In the genomic region with DNA sequence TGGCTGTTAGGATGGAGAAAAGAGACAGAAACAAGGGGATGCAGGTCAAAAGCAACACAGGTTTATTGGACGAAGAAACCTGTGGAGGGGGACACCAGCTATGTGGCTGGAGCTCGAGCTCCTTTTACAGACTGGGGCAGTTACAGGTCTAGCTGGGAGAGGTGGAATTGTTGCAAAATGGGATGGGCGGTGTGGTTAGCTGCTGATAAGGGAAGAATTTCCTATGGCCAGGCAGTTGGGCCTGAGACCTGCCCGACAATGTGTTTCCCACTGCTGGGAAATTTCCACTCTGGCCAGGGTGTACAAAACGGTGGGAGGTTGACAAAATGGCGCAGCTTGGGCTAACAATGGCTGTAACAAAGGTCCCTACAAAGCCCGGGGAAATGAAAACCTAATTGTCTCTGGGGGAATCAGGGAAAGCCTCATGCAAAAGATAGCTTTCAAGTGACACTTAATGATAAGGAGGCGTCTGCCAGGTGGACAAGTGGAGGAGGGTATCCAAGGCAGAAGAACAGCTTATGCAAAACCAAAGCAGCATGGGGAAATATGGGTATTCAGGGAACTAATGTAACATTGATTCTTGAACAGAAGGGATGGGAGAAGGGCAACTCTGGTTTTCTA, we compare ENCODE assay signal across 1 cellular context.
TF ChIP-seq lines count a peak whose summit lies in the region.

No MANE protein-coding gene starts in this region.

TF ChIP-seq in K562, 482 proteins besides CTCF, POLR2A, EP300 and RAD21 (continued from another document and continues in another):
- TF ChIP-seq, protein P1, sequence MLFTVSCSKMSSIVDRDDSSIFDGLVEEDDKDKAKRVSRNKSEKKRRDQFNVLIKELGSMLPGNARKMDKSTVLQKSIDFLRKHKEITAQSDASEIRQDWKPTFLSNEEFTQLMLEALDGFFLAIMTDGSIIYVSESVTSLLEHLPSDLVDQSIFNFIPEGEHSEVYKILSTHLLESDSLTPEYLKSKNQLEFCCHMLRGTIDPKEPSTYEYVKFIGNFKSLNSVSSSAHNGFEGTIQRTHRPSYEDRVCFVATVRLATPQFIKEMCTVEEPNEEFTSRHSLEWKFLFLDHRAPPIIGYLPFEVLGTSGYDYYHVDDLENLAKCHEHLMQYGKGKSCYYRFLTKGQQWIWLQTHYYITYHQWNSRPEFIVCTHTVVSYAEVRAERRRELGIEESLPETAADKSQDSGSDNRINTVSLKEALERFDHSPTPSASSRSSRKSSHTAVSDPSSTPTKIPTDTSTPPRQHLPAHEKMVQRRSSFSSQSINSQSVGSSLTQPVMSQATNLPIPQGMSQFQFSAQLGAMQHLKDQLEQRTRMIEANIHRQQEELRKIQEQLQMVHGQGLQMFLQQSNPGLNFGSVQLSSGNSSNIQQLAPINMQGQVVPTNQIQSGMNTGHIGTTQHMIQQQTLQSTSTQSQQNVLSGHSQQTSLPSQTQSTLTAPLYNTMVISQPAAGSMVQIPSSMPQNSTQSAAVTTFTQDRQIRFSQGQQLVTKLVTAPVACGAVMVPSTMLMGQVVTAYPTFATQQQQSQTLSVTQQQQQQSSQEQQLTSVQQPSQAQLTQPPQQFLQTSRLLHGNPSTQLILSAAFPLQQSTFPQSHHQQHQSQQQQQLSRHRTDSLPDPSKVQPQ (CRISPR knock-in tag; IDR thresholded peaks at IDR 0.05; ENCODE audit: borderline replicate concordance) = peak; percentile 93
- 0 out of 2 replicates have a peak, but pooled peaks have one; percentile 24 for TF ChIP-seq BHLHE40 (IDR thresholded peaks at IDR 0.05; ENCODE audit: low read length)
- TF ChIP-seq KDM2B (CRISPR knock-in tag; IDR thresholded peaks at IDR 0.05) = peak; percentile 97
- no peak for TF ChIP-seq ZNF224 (CRISPR knock-in tag; IDR thresholded peaks at IDR 0.05)
- TF ChIP-seq ZEB2 (IDR thresholded peaks at IDR 0.05) = peak; percentile 89
- peak; percentile 68 for TF ChIP-seq ETV1 (tag; conservative IDR thresholded peaks at IDR 0.05; ENCODE audit: low read depth)
- TF ChIP-seq TCF3 (CRISPR knock-in tag; IDR thresholded peaks at IDR 0.05) = peak; percentile 81
- TF ChIP-seq KLF1 (tag; IDR thresholded peaks at IDR 0.05) = peak; percentile 86
- TF ChIP-seq GATAD2B (IDR thresholded peaks at IDR 0.05; ENCODE audit: borderline replicate concordance) = no peak; the same call in 1 of the 2 replicates
- no peak for TF ChIP-seq XRCC5 (IDR thresholded peaks at IDR 0.05; ENCODE audit: low read depth, low read length)
- no peak for TF ChIP-seq MYC (IDR thresholded peaks at IDR 0.05; ENCODE audit: low read depth, low read length)
- TF ChIP-seq MYC (CRISPR knock-in tag; IDR thresholded peaks at IDR 0.05; ENCODE audit: borderline replicate concordance, low read depth) = peak; percentile 95
- TF ChIP-seq, protein P2, sequence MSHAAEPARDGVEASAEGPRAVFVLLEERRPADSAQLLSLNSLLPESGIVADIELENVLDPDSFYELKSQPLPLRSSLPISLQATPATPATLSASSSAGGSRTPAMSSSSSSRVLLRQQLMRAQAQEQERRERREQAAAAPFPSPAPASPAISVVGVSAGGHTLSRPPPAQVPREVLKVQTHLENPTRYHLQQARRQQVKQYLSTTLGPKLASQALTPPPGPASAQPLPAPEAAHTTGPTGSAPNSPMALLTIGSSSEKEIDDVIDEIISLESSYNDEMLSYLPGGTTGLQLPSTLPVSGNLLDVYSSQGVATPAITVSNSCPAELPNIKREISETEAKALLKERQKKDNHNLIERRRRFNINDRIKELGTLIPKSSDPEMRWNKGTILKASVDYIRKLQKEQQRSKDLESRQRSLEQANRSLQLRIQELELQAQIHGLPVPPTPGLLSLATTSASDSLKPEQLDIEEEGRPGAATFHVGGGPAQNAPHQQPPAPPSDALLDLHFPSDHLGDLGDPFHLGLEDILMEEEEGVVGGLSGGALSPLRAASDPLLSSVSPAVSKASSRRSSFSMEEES (CRISPR knock-in tag; IDR thresholded peaks at IDR 0.05) = peak; percentile 35; the same call in 1 of the 2 replicates
- TF ChIP-seq HMGN3 (IDR thresholded peaks at IDR 0.05; ENCODE audit: borderline replicate concordance, extremely low read depth, insufficient read length, low read depth, low read length) = peak; percentile 21
- peak; percentile 95; the same call in 1 of the 2 replicates for TF ChIP-seq ZNF133 (CRISPR knock-in tag; IDR thresholded peaks at IDR 0.05)
- no peak for TF ChIP-seq NR3C1 (CRISPR knock-in tag; IDR thresholded peaks at IDR 0.05)
- TF ChIP-seq ZNF644 (tag; IDR thresholded peaks at IDR 0.05; ENCODE audit: low read depth) = peak; percentile 99
- no peak for TF ChIP-seq PURB (CRISPR knock-in tag; IDR thresholded peaks at IDR 0.05; ENCODE audit: low read depth)
- TF ChIP-seq, protein P3, sequence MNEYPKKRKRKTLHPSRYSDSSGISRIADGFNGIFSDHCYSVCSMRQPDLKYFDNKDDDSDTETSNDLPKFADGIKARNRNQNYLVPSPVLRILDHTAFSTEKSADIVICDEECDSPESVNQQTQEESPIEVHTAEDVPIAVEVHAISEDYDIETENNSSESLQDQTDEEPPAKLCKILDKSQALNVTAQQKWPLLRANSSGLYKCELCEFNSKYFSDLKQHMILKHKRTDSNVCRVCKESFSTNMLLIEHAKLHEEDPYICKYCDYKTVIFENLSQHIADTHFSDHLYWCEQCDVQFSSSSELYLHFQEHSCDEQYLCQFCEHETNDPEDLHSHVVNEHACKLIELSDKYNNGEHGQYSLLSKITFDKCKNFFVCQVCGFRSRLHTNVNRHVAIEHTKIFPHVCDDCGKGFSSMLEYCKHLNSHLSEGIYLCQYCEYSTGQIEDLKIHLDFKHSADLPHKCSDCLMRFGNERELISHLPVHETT (CRISPR knock-in tag; conservative IDR thresholded peaks at IDR 0.05 in 1 of 2, IDR thresholded peaks at IDR 0.05 in 1 of 2) = peak in 1 of 2 experiments; percentile 97; a peak in 2 of 4 replicates
- TF ChIP-seq, protein P4, sequence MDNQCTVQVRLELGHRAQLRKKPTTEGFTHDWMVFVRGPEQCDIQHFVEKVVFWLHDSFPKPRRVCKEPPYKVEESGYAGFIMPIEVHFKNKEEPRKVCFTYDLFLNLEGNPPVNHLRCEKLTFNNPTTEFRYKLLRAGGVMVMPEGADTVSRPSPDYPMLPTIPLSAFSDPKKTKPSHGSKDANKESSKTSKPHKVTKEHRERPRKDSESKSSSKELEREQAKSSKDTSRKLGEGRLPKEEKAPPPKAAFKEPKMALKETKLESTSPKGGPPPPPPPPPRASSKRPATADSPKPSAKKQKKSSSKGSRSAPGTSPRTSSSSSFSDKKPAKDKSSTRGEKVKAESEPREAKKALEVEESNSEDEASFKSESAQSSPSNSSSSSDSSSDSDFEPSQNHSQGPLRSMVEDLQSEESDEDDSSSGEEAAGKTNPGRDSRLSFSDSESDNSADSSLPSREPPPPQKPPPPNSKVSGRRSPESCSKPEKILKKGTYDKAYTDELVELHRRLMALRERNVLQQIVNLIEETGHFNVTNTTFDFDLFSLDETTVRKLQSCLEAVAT (IDR thresholded peaks at IDR 0.05) = peak in 1 of 2 experiments; percentile 75; a peak in 2 of 4 replicates
- TF ChIP-seq ZNF75A (CRISPR knock-in tag; IDR thresholded peaks at IDR 0.05) = peak; percentile 66
- TF ChIP-seq TEAD4 (IDR thresholded peaks at IDR 0.05; ENCODE audit: low read length) = peak; percentile 83
- TF ChIP-seq TEAD4 (CRISPR knock-in tag; IDR thresholded peaks at IDR 0.05; ENCODE audit: borderline replicate concordance) = no peak
- 0 out of 2 replicates have a peak, but pooled peaks have one; percentile 24 for TF ChIP-seq NFIC (IDR thresholded peaks at IDR 0.05)
- peak; percentile 99 for TF ChIP-seq KLF6 (CRISPR knock-in tag; IDR thresholded peaks at IDR 0.05; ENCODE audit: borderline replicate concordance)
- peak; percentile 93; the same call in 1 of the 2 replicates for TF ChIP-seq IFI16 (CRISPR knock-in tag; IDR thresholded peaks at IDR 0.05)
- TF ChIP-seq, protein P5, sequence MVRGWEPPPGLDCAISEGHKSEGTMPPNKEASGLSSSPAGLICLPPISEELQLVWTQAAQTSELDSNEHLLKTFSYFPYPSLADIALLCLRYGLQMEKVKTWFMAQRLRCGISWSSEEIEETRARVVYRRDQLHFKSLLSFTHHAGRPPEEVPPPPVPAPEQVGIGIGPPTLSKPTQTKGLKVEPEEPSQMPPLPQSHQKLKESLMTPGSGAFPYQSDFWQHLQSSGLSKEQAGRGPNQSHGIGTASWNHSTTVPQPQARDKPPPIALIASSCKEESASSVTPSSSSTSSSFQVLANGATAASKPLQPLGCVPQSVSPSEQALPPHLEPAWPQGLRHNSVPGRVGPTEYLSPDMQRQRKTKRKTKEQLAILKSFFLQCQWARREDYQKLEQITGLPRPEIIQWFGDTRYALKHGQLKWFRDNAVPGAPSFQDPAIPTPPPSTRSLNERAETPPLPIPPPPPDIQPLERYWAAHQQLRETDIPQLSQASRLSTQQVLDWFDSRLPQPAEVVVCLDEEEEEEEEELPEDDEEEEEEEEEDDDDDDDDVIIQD (CRISPR knock-in tag; IDR thresholded peaks at IDR 0.05) = peak; percentile 96; the same call in 1 of the 2 replicates
- TF ChIP-seq ZNF134 (CRISPR knock-in tag; conservative IDR thresholded peaks at IDR 0.05) = peak; percentile 62; the same call in 1 of the 2 replicates
- TF ChIP-seq ZNF586 (CRISPR knock-in tag; conservative IDR thresholded peaks at IDR 0.05) = peak; percentile 81; the same call in 1 of the 2 replicates
- TF ChIP-seq ZNF780A (CRISPR knock-in tag; IDR thresholded peaks at IDR 0.05) = no peak
- TF ChIP-seq POLR2B (IDR thresholded peaks at IDR 0.05; ENCODE audit: low read depth, partially characterized antibody) = peak; percentile 23
- TF ChIP-seq NUFIP1 (IDR thresholded peaks at IDR 0.05; ENCODE audit: partially characterized antibody) = peak; percentile 90
- peak; percentile 97 for TF ChIP-seq OTX1 (CRISPR knock-in tag; IDR thresholded peaks at IDR 0.05)
- TF ChIP-seq KLF16 (IDR thresholded peaks at IDR 0.05) = peak; percentile 16; the same call in 1 of the 2 replicates
- peak; percentile 59; the same call in 1 of the 2 replicates for TF ChIP-seq CC2D1A (IDR thresholded peaks at IDR 0.05)
- peak; percentile 45 to 65; a peak in 2 of 4 replicates for TF ChIP-seq TRIM24 (IDR thresholded peaks at IDR 0.05)
- TF ChIP-seq, protein P6, sequence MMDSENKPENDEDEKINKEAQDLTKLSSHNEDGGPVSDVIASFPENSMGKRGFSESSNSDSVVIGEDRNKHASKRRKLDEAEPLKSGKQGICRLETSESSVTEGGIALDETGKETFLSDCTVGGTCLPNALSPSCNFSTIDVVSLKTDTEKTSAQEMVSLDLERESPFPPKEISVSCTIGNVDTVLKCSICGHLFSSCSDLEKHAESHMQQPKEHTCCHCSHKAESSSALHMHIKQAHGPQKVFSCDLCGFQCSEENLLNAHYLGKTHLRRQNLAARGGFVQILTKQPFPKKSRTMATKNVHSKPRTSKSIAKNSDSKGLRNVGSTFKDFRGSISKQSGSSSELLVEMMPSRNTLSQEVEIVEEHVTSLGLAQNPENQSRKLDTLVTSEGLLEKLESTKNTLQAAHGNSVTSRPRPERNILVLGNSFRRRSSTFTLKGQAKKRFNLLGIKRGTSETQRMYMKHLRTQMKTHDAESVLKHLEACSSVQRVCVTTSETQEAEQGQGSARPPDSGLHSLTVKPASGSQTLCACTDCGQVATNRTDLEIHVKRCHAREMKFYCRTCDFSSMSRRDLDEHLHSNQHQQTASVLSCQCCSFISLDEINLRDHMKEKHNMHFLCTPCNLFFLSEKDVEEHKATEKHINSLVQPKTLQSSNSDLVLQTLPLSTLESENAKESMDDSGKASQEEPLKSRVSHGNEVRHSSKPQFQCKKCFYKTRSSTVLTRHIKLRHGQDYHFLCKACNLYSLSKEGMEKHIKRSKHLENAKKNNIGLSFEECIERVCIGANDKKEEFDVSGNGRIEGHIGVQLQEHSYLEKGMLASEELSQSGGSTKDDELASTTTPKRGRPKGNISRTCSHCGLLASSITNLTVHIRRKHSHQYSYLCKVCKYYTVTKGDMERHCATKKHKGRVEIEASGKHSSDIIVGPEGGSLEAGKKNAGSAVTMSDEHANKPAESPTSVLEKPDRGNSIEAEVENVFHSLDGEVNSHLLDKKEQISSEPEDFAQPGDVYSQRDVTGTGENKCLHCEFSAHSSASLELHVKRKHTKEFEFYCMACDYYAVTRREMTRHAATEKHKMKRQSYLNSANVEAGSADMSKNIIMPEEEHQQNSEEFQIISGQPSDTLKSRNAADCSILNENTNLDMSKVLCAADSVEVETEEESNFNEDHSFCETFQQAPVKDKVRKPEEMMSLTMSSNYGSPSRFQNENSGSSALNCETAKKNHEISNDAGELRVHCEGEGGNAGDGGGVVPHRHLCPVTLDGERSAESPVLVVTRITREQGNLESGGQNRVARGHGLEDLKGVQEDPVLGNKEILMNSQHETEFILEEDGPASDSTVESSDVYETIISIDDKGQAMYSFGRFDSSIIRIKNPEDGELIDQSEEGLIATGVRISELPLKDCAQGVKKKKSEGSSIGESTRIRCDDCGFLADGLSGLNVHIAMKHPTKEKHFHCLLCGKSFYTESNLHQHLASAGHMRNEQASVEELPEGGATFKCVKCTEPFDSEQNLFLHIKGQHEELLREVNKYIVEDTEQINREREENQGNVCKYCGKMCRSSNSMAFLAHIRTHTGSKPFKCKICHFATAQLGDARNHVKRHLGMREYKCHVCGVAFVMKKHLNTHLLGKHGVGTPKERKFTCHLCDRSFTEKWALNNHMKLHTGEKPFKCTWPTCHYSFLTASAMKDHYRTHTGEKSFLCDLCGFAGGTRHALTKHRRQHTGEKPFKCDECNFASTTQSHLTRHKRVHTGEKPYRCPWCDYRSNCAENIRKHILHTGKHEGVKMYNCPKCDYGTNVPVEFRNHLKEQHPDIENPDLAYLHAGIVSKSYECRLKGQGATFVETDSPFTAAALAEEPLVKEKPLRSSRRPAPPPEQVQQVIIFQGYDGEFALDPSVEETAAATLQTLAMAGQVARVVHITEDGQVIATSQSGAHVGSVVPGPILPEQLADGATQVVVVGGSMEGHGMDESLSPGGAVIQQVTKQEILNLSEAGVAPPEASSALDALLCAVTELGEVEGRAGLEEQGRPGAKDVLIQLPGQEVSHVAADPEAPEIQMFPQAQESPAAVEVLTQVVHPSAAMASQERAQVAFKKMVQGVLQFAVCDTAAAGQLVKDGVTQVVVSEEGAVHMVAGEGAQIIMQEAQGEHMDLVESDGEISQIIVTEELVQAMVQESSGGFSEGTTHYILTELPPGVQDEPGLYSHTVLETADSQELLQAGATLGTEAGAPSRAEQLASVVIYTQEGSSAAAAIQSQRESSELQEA (IDR thresholded peaks at IDR 0.05; ENCODE audit: low read depth) = no peak
- TF ChIP-seq, protein P7, sequence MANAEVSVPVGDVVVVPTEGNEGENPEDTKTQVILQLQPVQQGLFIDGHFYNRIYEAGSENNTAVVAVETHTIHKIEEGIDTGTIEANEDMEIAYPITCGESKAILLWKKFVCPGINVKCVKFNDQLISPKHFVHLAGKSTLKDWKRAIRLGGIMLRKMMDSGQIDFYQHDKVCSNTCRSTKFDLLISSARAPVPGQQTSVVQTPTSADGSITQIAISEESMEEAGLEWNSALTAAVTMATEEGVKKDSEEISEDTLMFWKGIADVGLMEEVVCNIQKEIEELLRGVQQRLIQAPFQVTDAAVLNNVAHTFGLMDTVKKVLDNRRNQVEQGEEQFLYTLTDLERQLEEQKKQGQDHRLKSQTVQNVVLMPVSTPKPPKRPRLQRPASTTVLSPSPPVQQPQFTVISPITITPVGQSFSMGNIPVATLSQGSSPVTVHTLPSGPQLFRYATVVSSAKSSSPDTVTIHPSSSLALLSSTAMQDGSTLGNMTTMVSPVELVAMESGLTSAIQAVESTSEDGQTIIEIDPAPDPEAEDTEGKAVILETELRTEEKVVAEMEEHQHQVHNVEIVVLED (CRISPR knock-in tag; IDR thresholded peaks at IDR 0.05) = peak; percentile 76
- peak; percentile 97 for TF ChIP-seq NR4A1 (CRISPR knock-in tag; IDR thresholded peaks at IDR 0.05)
- peak; percentile 100 for TF ChIP-seq NR4A1 (tag; IDR thresholded peaks at IDR 0.05)
- peak; percentile 97 for TF ChIP-seq ZNF175 (CRISPR knock-in tag; IDR thresholded peaks at IDR 0.05; ENCODE audit: low read depth)
